Comparison of ENCODE assay signal across 20 cellular contexts in the genomic region with DNA sequence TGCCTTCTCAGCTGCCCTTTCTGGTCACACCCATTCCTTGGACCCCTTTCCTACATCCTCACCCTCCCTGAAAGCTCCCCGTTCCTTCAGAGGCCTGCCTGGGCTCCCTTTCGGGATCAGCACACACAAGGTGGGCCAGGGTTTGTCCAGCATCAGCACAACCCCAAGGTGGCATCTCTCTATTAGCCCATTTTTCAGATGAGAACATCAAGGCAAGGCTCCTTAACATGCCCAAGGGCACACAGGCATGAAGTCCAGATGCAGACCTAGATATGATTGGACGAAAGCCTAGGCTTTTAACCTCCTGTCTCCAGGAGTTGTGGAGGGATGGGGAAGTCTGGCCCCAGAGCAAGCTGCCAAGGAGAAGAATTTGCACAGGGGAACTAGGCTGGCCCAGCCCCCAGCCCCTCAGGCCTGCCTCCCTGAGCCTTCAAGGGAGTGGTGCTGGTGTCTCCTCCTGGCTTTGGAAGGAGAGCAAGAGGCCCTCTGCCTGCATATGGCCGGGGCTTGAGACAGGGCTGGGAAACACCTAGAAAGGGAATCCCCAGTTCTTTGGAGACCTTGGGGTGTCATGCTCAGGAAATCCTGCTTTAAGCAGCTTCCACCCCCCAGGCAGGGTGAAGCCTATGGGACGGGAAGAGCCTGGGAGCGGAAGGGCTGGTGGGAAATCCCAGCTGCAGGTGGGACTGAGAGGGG.
"Had no signal": no experiment of that assay in that cellular context is flagged by ENCODE, and none has a peak within 500 bp of the region (broad histone marks: within the 10 kb centered on the region; RNA-seq: fewer than 3 reads in every experiment).

No MANE protein-coding gene starts in this region.

- ATAC-seq: naive thymus-derived CD8-positive, alpha-beta T cell; SK-N-SH treated with all-trans-retinoic acid at 6 μM for 48 hours; T-cell had no signal

- DNase-seq: activated CD4-positive, alpha-beta T cell treated with anti-CD3 and anti-CD28 coated beads, Interleukin-2, amount 10 ng/mL, durations not matched to agents 7 days and 5 days; activated CD8-positive, alpha-beta memory T cell treated with anti-CD3 and anti-CD28 coated beads for 24 hours; activated CD8-positive, alpha-beta memory T cell treated with anti-CD3 and anti-CD28 coated beads, Interleukin-2, amount 50 U/mL, for 48 hours; activated naive CD4-positive, alpha-beta T cell treated with Interleukin-2 at 50 U/mL for 16 hours; cerebellar nuclear complex; effector memory CD4-positive, alpha-beta T cell; esophagus squamous epithelium; immature natural killer cell; mesendoderm; naive thymus-derived CD8-positive, alpha-beta T cell; retina; stimulated activated CD4-positive, alpha-beta T cell treated with anti-CD3 and anti-CD28 coated beads, Interleukin-2, amount 100 ng/mL, for 24 hours; T-cell; T-helper 9 cell; transverse colon; uterus had no signal

- H3K36me3 ChIP-seq: ascending aorta, breast epithelium, esophagus squamous epithelium, transverse colon, uterus had no signal

- H3K4me1 ChIP-seq: ascending aorta, breast epithelium, uterus had no signal

- H3K27me3 Mint-ChIP-seq: activated CD4-positive, alpha-beta T cell treated with anti-CD3 and anti-CD28 coated beads, Interleukin-2, amount 10 ng/mL, durations not matched to agents 7 days and 5 days; naive thymus-derived CD8-positive, alpha-beta T cell; stimulated activated naive CD8-positive, alpha-beta T cell treated with anti-CD3 and anti-CD28 coated beads, Interleukin-15, Interleukin-2, amounts not matched to agents 100 ng/mL and 50 ng/mL, for 24 hours had no signal

- H3K9me3 Mint-ChIP-seq: immature natural killer cell; naive thymus-derived CD8-positive, alpha-beta T cell; stimulated activated naive CD8-positive, alpha-beta T cell treated with anti-CD3 and anti-CD28 coated beads, Interleukin-15, Interleukin-2, amounts not matched to agents 100 ng/mL and 50 ng/mL, for 24 hours; T-cell had no signal

- H3K36me3 Mint-ChIP-seq: immature natural killer cell; naive thymus-derived CD8-positive, alpha-beta T cell; T-cell had no signal

- H3K27ac ChIP-seq: ascending aorta, breast epithelium, esophagus squamous epithelium, transverse colon, uterus had no signal

- H3K27ac Mint-ChIP-seq: activated CD4-positive, alpha-beta T cell treated with anti-CD3 and anti-CD28 coated beads, Interleukin-2, amount 10 ng/mL, durations not matched to agents 7 days and 5 days; immature natural killer cell; stimulated activated naive CD8-positive, alpha-beta T cell treated with anti-CD3 and anti-CD28 coated beads, Interleukin-15, Interleukin-2, amounts not matched to agents 100 ng/mL and 50 ng/mL, for 24 hours; T-cell had no signal

- H3K27me3 ChIP-seq: ascending aorta, breast epithelium, esophagus squamous epithelium, transverse colon, uterus had no signal

- H3K9me3 ChIP-seq: ascending aorta, breast epithelium, esophagus squamous epithelium, transverse colon, uterus had no signal

- H3K4me3 ChIP-seq: ascending aorta, breast epithelium, esophagus squamous epithelium, transverse colon, uterus had no signal

- H3K4me3 Mint-ChIP-seq: activated CD4-positive, alpha-beta T cell treated with anti-CD3 and anti-CD28 coated beads, Interleukin-2, amount 10 ng/mL, durations not matched to agents 7 days and 5 days; immature natural killer cell; stimulated activated naive CD8-positive, alpha-beta T cell treated with anti-CD3 and anti-CD28 coated beads, Interleukin-15, Interleukin-2, amounts not matched to agents 100 ng/mL and 50 ng/mL, for 24 hours; T-cell had no signal
